Comparison of ENCODE assay signal across 8 cellular contexts in genomic region chr11:72079776-72080325, GRCh38. TPM values are rescaled to one million over a fixed set of nuclear protein-coding genes. Genes with fewer than 3 reads are reported as not detected.
A peak's percentile ranks its signal among the peaks of the same experiment; 100 is the strongest.
DNase-seq lines count a peak whose midpoint lies in the region; ATAC-seq, FAIRE-seq and TF ChIP-seq lines count a peak whose summit lies in the region.

No MANE protein-coding gene starts in this region.

- H3K4me3 ChIP-seq in SU-DHL-6 (ENCODE audit: insufficient read depth, low read length, poor library complexity, severe bottlenecking) (peak overlapping the region; percentile 93), neural progenitor cell (peak overlapping the region; percentile 85)

- H3K4me1 Mint-ChIP-seq in activated T-cell treated with anti-CD3 and anti-CD28 coated beads, Interleukin-2, amount 50 U/mL, for 72 hours (ENCODE audit: low read depth): peaks cover 36% of the 10 kb centered on the region
- H3K4me1 Mint-ChIP-seq in neural progenitor cell: peaks cover 34% of the 10 kb centered on the region

- H3K4me2 ChIP-seq in SU-DHL-6 (ENCODE audit: low read depth, low read length, poor library complexity, severe bottlenecking) (peak overlapping the region; percentile 94), neural progenitor cell (peak overlapping the region; percentile 81)

- no peaks in the 10 kb centered on the region for H3K36me3 ChIP-seq in SU-DHL-6 (ENCODE audit: low read length)
- H3K36me3 ChIP-seq in neural progenitor cell: no peaks in the 10 kb centered on the region

- H3K36me3 Mint-ChIP-seq in activated T-cell treated with anti-CD3 and anti-CD28 coated beads, Interleukin-2, amount 50 U/mL, for 72 hours (ENCODE audit: insufficient read depth in 2 of 2): peaks cover 1 to 2% of the 10 kb centered on the region in 2 donors
- peaks cover 4% of the 10 kb centered on the region for H3K36me3 Mint-ChIP-seq in neural progenitor cell

- H3K9ac ChIP-seq in SU-DHL-6 (ENCODE audit: low read length) (peak overlapping the region; percentile 75), neural progenitor cell (peak overlapping the region; percentile 41)

- H3K27me3 Mint-ChIP-seq in activated T-cell treated with anti-CD3 and anti-CD28 coated beads, Interleukin-2, amount 50 U/mL, for 72 hours (ENCODE audit: low read depth): no peaks in the 10 kb centered on the region
- H3K27me3 Mint-ChIP-seq in neural progenitor cell (ENCODE audit: insufficient read depth, low read depth): peaks cover 2% of the 10 kb centered on the region

- H2AFZ ChIP-seq in SU-DHL-6 (ENCODE audit: low read depth, low read length, severe bottlenecking) (peak overlapping the region; percentile 73), neural progenitor cell (replicated peaks) (no peak overlapping the region)

- TF ChIP-seq CTCF in SU-DHL-6 (IDR thresholded peaks at IDR 0.05; ENCODE audit: insufficient read depth, low read length, poor library complexity, severe bottlenecking) (no peak), neural progenitor cell (IDR thresholded peaks at IDR 0.05) (no peak)

- peak; percentile 45 to 52 for ATAC-seq in activated T-cell treated with anti-CD3 and anti-CD28 coated beads, Interleukin-2, amount 50 U/mL, for 72 hours (replicated peaks in 1 of 2)
- peak; percentile 0 for ATAC-seq in esophagus mucosa
- no peak for ATAC-seq in GM18519 (IDR thresholded peaks at IDR 0.05; ENCODE audit: low FRiP score, unreplicated experiment)

- DNase-seq in activated T-cell treated with anti-CD3 and anti-CD28 coated beads, Interleukin-2, amount 50 U/mL, for 72 hours: no peak
- no peak for DNase-seq in activated T-cell treated with anti-CD3 and anti-CD28 coated beads, Interleukin-2, amount 50 U/mL, for 1 hour
- DNase-seq in neural progenitor cell (ENCODE audit: low spot score) (no peak), RCC 7860 (ENCODE audit: low spot score) (no peak)
- no peak for DNase-seq in stimulated activated CD4-positive, alpha-beta T cell treated with anti-CD3 and anti-CD28 coated beads, Interleukin-4, amount 100 ng/mL, for 24 hours

- H3F3A ChIP-seq in SU-DHL-6 (ENCODE audit: insufficient read depth) (0 out of 2 replicates have a peak, but pooled peaks cover 8% of the 10 kb centered on the region), neural progenitor cell (ENCODE audit: low read depth) (peaks cover 15% of the 10 kb centered on the region)

- peaks cover 16% of the 10 kb centered on the region for H3K4me1 ChIP-seq in neural progenitor cell

- H4K20me1 ChIP-seq in SU-DHL-6 (ENCODE audit: low read depth, low read length): no peaks in the 10 kb centered on the region
- H4K20me1 ChIP-seq in neural progenitor cell (ENCODE audit: low read depth): peaks cover 43% of the 10 kb centered on the region

- H3K9me2 ChIP-seq in SU-DHL-6 (replicated peaks; ENCODE audit: insufficient read depth, low read length): no peaks in the 10 kb centered on the region

- H3K9me3 ChIP-seq in SU-DHL-6 (ENCODE audit: insufficient read depth, low read length) (no peaks in the 10 kb centered on the region), neural progenitor cell (ENCODE audit: low read depth) (no peaks in the 10 kb centered on the region)

- H3K9me3 Mint-ChIP-seq in activated T-cell treated with anti-CD3 and anti-CD28 coated beads, Interleukin-2, amount 50 U/mL, for 72 hours: no peaks in the 10 kb centered on the region
- H3K9me3 Mint-ChIP-seq in neural progenitor cell: no peaks in the 10 kb centered on the region

- peak overlapping the region; percentile 99 for H3K4me3 Mint-ChIP-seq in activated T-cell treated with anti-CD3 and anti-CD28 coated beads, Interleukin-2, amount 50 U/mL, for 72 hours
- peak overlapping the region; percentile 90 for H3K4me3 Mint-ChIP-seq in neural progenitor cell

- H3K27ac ChIP-seq in SU-DHL-6 (ENCODE audit: low read depth, low read length) (peak overlapping the region; percentile 77), neural progenitor cell (peak overlapping the region; percentile 80)

- peaks cover 52% of the 10 kb centered on the region for H3K79me2 ChIP-seq in SU-DHL-6 (ENCODE audit: insufficient read depth, low read length)
- H3K79me2 ChIP-seq in neural progenitor cell (ENCODE audit: low read depth): peaks cover 53% of the 10 kb centered on the region

- H3K27me3 ChIP-seq in SU-DHL-6 (ENCODE audit: low read length): no peaks in the 10 kb centered on the region
- H3K27me3 ChIP-seq in neural progenitor cell: no peaks in the 10 kb centered on the region

- FAIRE-seq in RCC 7860 (lab: Jason Lieb, UNC): no peak

- peak overlapping the region; percentile 89 for H3K27ac Mint-ChIP-seq in activated T-cell treated with anti-CD3 and anti-CD28 coated beads, Interleukin-2, amount 50 U/mL, for 72 hours
- peak overlapping the region; percentile 31 for H3K27ac Mint-ChIP-seq in neural progenitor cell

RNA-seq across cellular contexts. Expression of gene NUMA1, which starts 0.5 kb away (rescaled TPM):
- 100 to 1,000 TPM; 156 to 163 TPM for total RNA-seq in activated T-cell treated with anti-CD3 and anti-CD28 coated beads, Interleukin-2, amount 50 U/mL, for 72 hours
- total RNA-seq in esophagus mucosa (117 TPM), neural progenitor cell (ENCODE audit: low replicate concordance) (130 and 337 TPM in 2 replicates)

RNA-seq across cellular contexts. Expression of gene LRRC51, which starts 0.8 kb away (rescaled TPM):
- 1 to 10 TPM; 4.6 to 6.3 TPM for total RNA-seq in activated T-cell treated with anti-CD3 and anti-CD28 coated beads, Interleukin-2, amount 50 U/mL, for 72 hours
- total RNA-seq in esophagus mucosa: 5.5 TPM
- 10.5 and 15.0 TPM in 2 replicates for total RNA-seq in neural progenitor cell (ENCODE audit: low replicate concordance)

RNA-seq across cellular contexts. Expression of gene LAMTOR1, which starts 23.2 kb away (rescaled TPM):
- total RNA-seq in activated T-cell treated with anti-CD3 and anti-CD28 coated beads, Interleukin-2, amount 50 U/mL, for 72 hours: 10 to 100 TPM; 43.7 to 49.9 TPM
- total RNA-seq in esophagus mucosa: 81.0 TPM
- 41.6 and 73.2 TPM in 2 replicates for total RNA-seq in neural progenitor cell (ENCODE audit: low replicate concordance)

RNA-seq across cellular contexts. Expression of gene TOMT, which starts 25.9 kb away (rescaled TPM):
- total RNA-seq in activated T-cell treated with anti-CD3 and anti-CD28 coated beads, Interleukin-2, amount 50 U/mL, for 72 hours: not detected
- not detected for total RNA-seq in esophagus mucosa
- not detected in 2 replicates for total RNA-seq in neural progenitor cell (ENCODE audit: low replicate concordance)

RNA-seq across cellular contexts. Expression of gene ANAPC15, which starts 32.6 kb away (rescaled TPM):
- 10 to 100 TPM; 63.8 to 79.8 TPM for total RNA-seq in activated T-cell treated with anti-CD3 and anti-CD28 coated beads, Interleukin-2, amount 50 U/mL, for 72 hours
- 46.0 TPM for total RNA-seq in esophagus mucosa
- 44.7 and 45.6 TPM in 2 replicates for total RNA-seq in neural progenitor cell (ENCODE audit: low replicate concordance)
